1 cellular context compared by ENCODE assay signal in genomic region chr20:59003836-59004492, GRCh38.
TF ChIP-seq lines count a peak whose summit lies in the region.

No MANE protein-coding gene starts in this region.

TF ChIP-seq in HepG2, 621 proteins besides CTCF, POLR2A, EP300 and RAD21:
- 0 out of 2 replicates have a peak, but pooled peaks have one; percentile 41 for TF ChIP-seq ZNF33B (CRISPR knock-in tag; IDR thresholded peaks at IDR 0.05)
- TF ChIP-seq TFAP4 (IDR thresholded peaks at IDR 0.05; ENCODE audit: borderline replicate concordance, low read depth) = peak; percentile 29; the same call in 1 of the 2 replicates
- 0 out of 2 replicates have a peak, but pooled peaks have one; percentile 72 for TF ChIP-seq ZNF598 (CRISPR knock-in tag; IDR thresholded peaks at IDR 0.05; ENCODE audit: borderline replicate concordance)
- TF ChIP-seq HES4 (CRISPR knock-in tag; IDR thresholded peaks at IDR 0.05; ENCODE audit: borderline replicate concordance) = no peak; the same call in 1 of the 2 replicates
- 0 out of 2 replicates have a peak, but pooled peaks have one; percentile 45 for TF ChIP-seq ZBTB4 (CRISPR knock-in tag; IDR thresholded peaks at IDR 0.05; ENCODE audit: borderline replicate concordance)
- 0 out of 2 replicates have a peak, but pooled peaks have one; percentile 60 for TF ChIP-seq ZNF547 (CRISPR knock-in tag; IDR thresholded peaks at IDR 0.05)
- no peak for TF ChIP-seq AKAP8 (CRISPR knock-in tag; IDR thresholded peaks at IDR 0.05)
- peak; percentile 53; the same call in 1 of the 2 replicates for TF ChIP-seq ZSCAN25 (CRISPR knock-in tag; IDR thresholded peaks at IDR 0.05)
- TF ChIP-seq ZBTB38 (CRISPR knock-in tag; IDR thresholded peaks at IDR 0.05) = peak; percentile 58; the same call in 1 of the 2 replicates
- peak; percentile 77 for TF ChIP-seq IKZF4 (CRISPR knock-in tag; IDR thresholded peaks at IDR 0.05; ENCODE audit: borderline replicate concordance, low read depth, not compliant biosample characterization)
- 0 out of 2 replicates have a peak, but pooled peaks have one; percentile 10 for TF ChIP-seq ZC3H13 (CRISPR knock-in tag; IDR thresholded peaks at IDR 0.05)
- TF ChIP-seq ZNF780A (CRISPR knock-in tag; IDR thresholded peaks at IDR 0.05) = no peak
- TF ChIP-seq ZFX (CRISPR knock-in tag; IDR thresholded peaks at IDR 0.05; ENCODE audit: low read depth) = 0 out of 2 replicates have a peak, but pooled peaks have one; percentile 12
- TF ChIP-seq ZNF225 (CRISPR knock-in tag; IDR thresholded peaks at IDR 0.05) = peak; percentile 55; the same call in 1 of the 2 replicates
- peak; percentile 34 for TF ChIP-seq ZNF407 (CRISPR knock-in tag; IDR thresholded peaks at IDR 0.05; ENCODE audit: not compliant biosample characterization)
- TF ChIP-seq ZNF274 (CRISPR knock-in tag; IDR thresholded peaks at IDR 0.05) = peak; percentile 84
- peak; percentile 38 for TF ChIP-seq ZEB1 (IDR thresholded peaks at IDR 0.05; ENCODE audit: insufficient replicate concordance, low read depth)
- TF ChIP-seq ZNF646 (CRISPR knock-in tag; IDR thresholded peaks at IDR 0.05) = no peak
- 0 out of 2 replicates have a peak, but pooled peaks have one; percentile 32 for TF ChIP-seq ZNF788 (CRISPR knock-in tag; IDR thresholded peaks at IDR 0.05; ENCODE audit: borderline replicate concordance)
- 0 out of 2 replicates have a peak, but pooled peaks have one; percentile 68 for TF ChIP-seq GLI4 (CRISPR knock-in tag; IDR thresholded peaks at IDR 0.05; ENCODE audit: borderline replicate concordance)
- no peak for TF ChIP-seq ESRRA (CRISPR knock-in tag; IDR thresholded peaks at IDR 0.05; ENCODE audit: low read depth)
- no peak for TF ChIP-seq ZNF614 (CRISPR knock-in tag; IDR thresholded peaks at IDR 0.05; ENCODE audit: borderline replicate concordance)
- 0 out of 2 replicates have a peak, but pooled peaks have one; percentile 20 for TF ChIP-seq ZSCAN21 (CRISPR knock-in tag; IDR thresholded peaks at IDR 0.05; ENCODE audit: borderline replicate concordance)
- peak; percentile 42 for TF ChIP-seq ZNF883 (CRISPR knock-in tag; IDR thresholded peaks at IDR 0.05; ENCODE audit: not compliant biosample characterization)
